Comparison of ENCODE assay signal across 9 cellular contexts in genomic region chr20:44491635-44492395, GRCh38. TPM values are rescaled to one million over a fixed set of nuclear protein-coding genes. Genes with fewer than 3 reads are reported as not detected.
DNase-seq lines count a peak whose midpoint lies in the region; ATAC-seq and TF ChIP-seq lines count a peak whose summit lies in the region.
"Had no signal": no experiment of that assay in that cellular context is flagged by ENCODE, and none has a peak within 500 bp of the region (broad histone marks: within the 10 kb centered on the region; RNA-seq: fewer than 3 reads in every experiment).

No MANE protein-coding gene starts in this region.

- no peak for TF ChIP-seq CTCF in H9 (conservative IDR thresholded peaks at IDR 0.05)
- no peak for TF ChIP-seq CTCF in foreskin keratinocyte (conservative IDR thresholded peaks at IDR 0.05)

- no peak overlapping the region for H4K5ac ChIP-seq in H9 (ENCODE audit: insufficient read length, low read depth, low read length)

- no peak overlapping the region for H4K91ac ChIP-seq in H9 (ENCODE audit: insufficient read length, low read depth, low read length)

- H3K36me3 Mint-ChIP-seq in H9 (ENCODE audit: insufficient read depth in 1 of 3, low read depth in 3 of 3): peaks cover 12 to 62% (median 50%) of the 10 kb centered on the region in 3 experiments; a peak in 6 of 7 replicates
- peaks cover 99% of the 10 kb centered on the region for H3K36me3 Mint-ChIP-seq in activated T-helper 17 cell treated with anti-CD3 and anti-CD28 coated beads, Interleukin-2, amount 50 U/mL, for 72 hours (ENCODE audit: low read depth)
- peaks cover 100% of the 10 kb centered on the region for H3K36me3 Mint-ChIP-seq in stimulated activated effector memory CD8-positive, alpha-beta T cell treated with anti-CD3 and anti-CD28 coated beads, Interleukin-12 subunit alpha, Interleukin-12 subunit beta, amount 100 ng/mL, for 72 hours

- no peak overlapping the region for H3K4me2 ChIP-seq in H9 (ENCODE audit: insufficient read depth, insufficient read length, low read length)

- DNase-seq in H9 (no peak), foreskin keratinocyte (no peak), SHP77 (lab: John Stamatoyannopoulos, UW) (no peak), NCI-H1930 (lab: John Stamatoyannopoulos, UW) (no peak)
- DNase-seq in stimulated activated effector memory CD8-positive, alpha-beta T cell treated with anti-CD3 and anti-CD28 coated beads, Interleukin-12 subunit alpha, Interleukin-12 subunit beta, amount 100 ng/mL, for 72 hours (ENCODE audit: low spot score in 2 of 2): no peak
- no peak for DNase-seq in activated CD4-positive, alpha-beta T cell treated with anti-CD3 and anti-CD28 coated beads, Interleukin-2, amount 50 U/mL, for 1 hour
- DNase-seq: kidney glomerular epithelial cell had no signal

- H3K4me1 ChIP-seq in H9 (ENCODE audit: insufficient read depth, low read length) (no peaks in the 10 kb centered on the region), foreskin keratinocyte (peaks cover 21% of the 10 kb centered on the region)

- no peak overlapping the region for H2AFZ ChIP-seq in H9 (ENCODE audit: low read length)

- no peak overlapping the region for H2BK15ac ChIP-seq in H9 (ENCODE audit: low read depth, low read length)

- peak overlapping the region; percentile 38 for H2BK5ac ChIP-seq in H9 (ENCODE audit: insufficient read length, low read length)

- no peaks in the 10 kb centered on the region for H4K20me1 ChIP-seq in H9 (ENCODE audit: control insufficient read depth, insufficient read depth, insufficient read length)

- ATAC-seq in activated T-helper 17 cell treated with anti-CD3 and anti-CD28 coated beads, Interleukin-2, amount 50 U/mL, for 72 hours (replicated peaks): no peak
- ATAC-seq in foreskin keratinocyte: no peak
- ATAC-seq in stimulated activated effector memory CD8-positive, alpha-beta T cell treated with anti-CD3 and anti-CD28 coated beads, Interleukin-12 subunit alpha, Interleukin-12 subunit beta, amount 100 ng/mL, for 72 hours: no peak
- ATAC-seq in activated CD4-positive, CD25-positive, alpha-beta regulatory T cell treated with anti-CD3 and anti-CD28 coated beads, Interleukin-2, amount 50 U/mL, for 24 hours: no peak

- H3K18ac ChIP-seq in H9 (ENCODE audit: insufficient read length, low read depth, low read length): no peak overlapping the region

- WGBS in H9 (ENCODE audit: extremely low coverage, insufficient read length, low lambda C conversion rate): no CpG with 5 or more reads among the region's 5 CpGs

- no peak overlapping the region for H2AK5ac ChIP-seq in H9 (ENCODE audit: insufficient read length, low read length)

- H3K56ac ChIP-seq in H9 (ENCODE audit: insufficient read length, low read depth, low read length): no peak overlapping the region

- H3K4me1 Mint-ChIP-seq in H9: no peaks in the 10 kb centered on the region
- peaks cover 36% of the 10 kb centered on the region for H3K4me1 Mint-ChIP-seq in activated T-helper 17 cell treated with anti-CD3 and anti-CD28 coated beads, Interleukin-2, amount 50 U/mL, for 72 hours
- H3K4me1 Mint-ChIP-seq in stimulated activated effector memory CD8-positive, alpha-beta T cell treated with anti-CD3 and anti-CD28 coated beads, Interleukin-12 subunit alpha, Interleukin-12 subunit beta, amount 100 ng/mL, for 72 hours: peaks cover 72% of the 10 kb centered on the region

- H3K27ac ChIP-seq in H9 (ENCODE audit: insufficient read length, low read depth, low read length) (no peak overlapping the region), foreskin keratinocyte (peak overlapping the region; percentile 33)

- H4K8ac ChIP-seq in H9 (replicated peaks; ENCODE audit: insufficient read length, low read depth, low read length): no peak overlapping the region

- no peak overlapping the region for H3K14ac ChIP-seq in H9 (ENCODE audit: insufficient read depth, low read length)

- H2BK120ac ChIP-seq in H9 (ENCODE audit: low read depth, low read length, poor library complexity, severe bottlenecking): no peak overlapping the region

- H3K9ac ChIP-seq in H9 (ENCODE audit: extremely low read depth, insufficient read length, low read length): no peak overlapping the region

- H2BK20ac ChIP-seq in H9 (ENCODE audit: low read depth, low read length, poor library complexity, severe bottlenecking): no peak overlapping the region

- no peaks in the 10 kb centered on the region for H3K27me3 Mint-ChIP-seq in H9 (ENCODE audit: low read depth)
- no peaks in the 10 kb centered on the region for H3K27me3 Mint-ChIP-seq in activated T-helper 17 cell treated with anti-CD3 and anti-CD28 coated beads, Interleukin-2, amount 50 U/mL, for 72 hours

- H2BK12ac ChIP-seq in H9 (ENCODE audit: insufficient read length, low read depth, low read length): no peak overlapping the region

- no peak overlapping the region for H3T11ph ChIP-seq in H9 (ENCODE audit: low read length)

- H3K79me2 ChIP-seq in H9 (ENCODE audit: insufficient read depth, low read length): no peaks in the 10 kb centered on the region

- no peak overlapping the region; a peak in 1 of 5 replicates for H3K4me3 Mint-ChIP-seq in H9
- H3K4me3 Mint-ChIP-seq in activated T-helper 17 cell treated with anti-CD3 and anti-CD28 coated beads, Interleukin-2, amount 50 U/mL, for 72 hours: peak overlapping the region; percentile 38
- H3K4me3 Mint-ChIP-seq in stimulated activated effector memory CD8-positive, alpha-beta T cell treated with anti-CD3 and anti-CD28 coated beads, Interleukin-12 subunit alpha, Interleukin-12 subunit beta, amount 100 ng/mL, for 72 hours: peak overlapping the region; percentile 44

- peak overlapping the region in 2 of 3 experiments; percentile 18 to 19; a peak in 3 of 7 replicates for H3K27ac Mint-ChIP-seq in H9
- H3K27ac Mint-ChIP-seq in activated T-helper 17 cell treated with anti-CD3 and anti-CD28 coated beads, Interleukin-2, amount 50 U/mL, for 72 hours: peak overlapping the region; percentile 80
- H3K27ac Mint-ChIP-seq in stimulated activated effector memory CD8-positive, alpha-beta T cell treated with anti-CD3 and anti-CD28 coated beads, Interleukin-12 subunit alpha, Interleukin-12 subunit beta, amount 100 ng/mL, for 72 hours: peak overlapping the region; percentile 74

- no peak overlapping the region for H3K23ac ChIP-seq in H9 (ENCODE audit: insufficient read length, low read depth, low read length)

- no peaks in the 10 kb centered on the region for H3K9me3 Mint-ChIP-seq in H9
- no peaks in the 10 kb centered on the region for H3K9me3 Mint-ChIP-seq in activated T-helper 17 cell treated with anti-CD3 and anti-CD28 coated beads, Interleukin-2, amount 50 U/mL, for 72 hours
- no peaks in the 10 kb centered on the region for H3K9me3 Mint-ChIP-seq in stimulated activated effector memory CD8-positive, alpha-beta T cell treated with anti-CD3 and anti-CD28 coated beads, Interleukin-12 subunit alpha, Interleukin-12 subunit beta, amount 100 ng/mL, for 72 hours

- H3K79me1 ChIP-seq in H9 (ENCODE audit: insufficient read depth, low read depth, low read length, poor library complexity, severe bottlenecking): no peaks in the 10 kb centered on the region

- H3K27me3 ChIP-seq in H9 (ENCODE audit: insufficient read depth, low read length) (no peaks in the 10 kb centered on the region), foreskin keratinocyte (no peaks in the 10 kb centered on the region)

- H3K23me2 ChIP-seq in H9 (ENCODE audit: insufficient read length, low read depth, low read length, poor library complexity, severe bottlenecking): no peaks in the 10 kb centered on the region

- no peak overlapping the region for H3K4ac ChIP-seq in H9 (ENCODE audit: low read depth, low read length)

- no peaks in the 10 kb centered on the region for H3K9me3 ChIP-seq in H9 (ENCODE audit: control insufficient read depth, low read depth, low read length)

RNA-seq across cellular contexts. Expression of gene TTPAL, which starts 16.1 kb away (rescaled TPM):
- 19.5 and 21.1 TPM in 2 replicates for total RNA-seq in H9 (2021)
- 10 to 100 TPM; 15.5 to 23.0 TPM for total RNA-seq in activated T-helper 17 cell treated with anti-CD3 and anti-CD28 coated beads, Interleukin-2, amount 50 U/mL, for 72 hours
- 25.0 and 31.9 TPM in 2 replicates for total RNA-seq in foreskin keratinocyte
- 8.4 and 9.5 TPM in 2 replicates for polyA plus RNA-seq in foreskin keratinocyte

RNA-seq across cellular contexts. Expression of gene SERINC3, which starts 30.1 kb away (rescaled TPM):
- total RNA-seq in H9 (2021): 39.9 and 41.5 TPM in 2 replicates
- total RNA-seq in activated T-helper 17 cell treated with anti-CD3 and anti-CD28 coated beads, Interleukin-2, amount 50 U/mL, for 72 hours: 10 to 100 TPM; 68.7 to 86.8 TPM
- total RNA-seq in foreskin keratinocyte: 54.8 and 69.2 TPM in 2 replicates
- polyA plus RNA-seq in foreskin keratinocyte: 26.3 and 27.6 TPM in 2 replicates

Comparison
In these comparisons a context has a peak if more than half of its experiments do, and no peak if none do; other contexts are left out.
1. H3K27ac Mint-ChIP-seq: peak in every context shown above with its lines; median percentile 80 in activated T-helper 17 cell treated with anti-CD3 and anti-CD28 coated beads, Interleukin-2, amount 50 U/mL, for 72 hours; 74 in stimulated activated effector memory CD8-positive, alpha-beta T cell treated with anti-CD3 and anti-CD28 coated beads, Interleukin-12 subunit alpha, Interleukin-12 subunit beta, amount 100 ng/mL, for 72 hours; 18 in H9.
2. H3K4me3 Mint-ChIP-seq: peak in activated T-helper 17 cell treated with anti-CD3 and anti-CD28 coated beads, Interleukin-2, amount 50 U/mL, for 72 hours (single experiment) and stimulated activated effector memory CD8-positive, alpha-beta T cell treated with anti-CD3 and anti-CD28 coated beads, Interleukin-12 subunit alpha, Interleukin-12 subunit beta, amount 100 ng/mL, for 72 hours (single experiment); none in H9 (0 of 2).